Comparison of ENCODE assay signal across 14 cellular contexts in genomic region chr3:30370681-30371271, GRCh38.
DNase-seq lines count a peak whose midpoint lies in the region; ATAC-seq, FAIRE-seq and TF ChIP-seq lines count a peak whose summit lies in the region.
"Had no signal": no experiment of that assay in that cellular context is flagged by ENCODE, and none has a peak within 500 bp of the region (broad histone marks: within the 10 kb centered on the region; RNA-seq: fewer than 3 reads in every experiment).

No MANE protein-coding gene starts in this region.

- no peak for TF ChIP-seq POLR2A in H54 (IDR thresholded peaks at IDR 0.05; ENCODE audit: low read depth, low read length)

- no peak for ATAC-seq in activated naive CD4-positive, alpha-beta T cell treated with anti-CD3 and anti-CD28 coated beads, Interleukin-2, amount 50 U/mL, for 72 hours
- no peak for ATAC-seq in GM21737 (IDR thresholded peaks at IDR 0.05; ENCODE audit: unreplicated experiment)
- ATAC-seq in stimulated activated naive CD8-positive, alpha-beta T cell treated with anti-CD3 and anti-CD28 coated beads, Interleukin-15, Interleukin-2, amounts not matched to agents 100 U/mL and 50 U/mL, for 24 hours, result no peak
- ATAC-seq: GM12878 had no signal

- peaks cover 0 to 6% of the 10 kb centered on the region in 2 donors for H3K36me3 Mint-ChIP-seq in activated naive CD4-positive, alpha-beta T cell treated with anti-CD3 and anti-CD28 coated beads, Interleukin-2, amount 50 U/mL, for 72 hours

- no peak for TF ChIP-seq CTCF in hepatocyte (IDR thresholded peaks at IDR 0.05; ENCODE audit: poor library complexity)

- peaks cover 5 to 16% of the 10 kb centered on the region in 2 donors for H3K9me3 Mint-ChIP-seq in activated naive CD4-positive, alpha-beta T cell treated with anti-CD3 and anti-CD28 coated beads, Interleukin-2, amount 50 U/mL, for 72 hours

- peak overlapping the region; percentile 17 for H3K9ac ChIP-seq in skeletal muscle satellite cell (ENCODE audit: low read depth, low read length)

- H3K4me2 ChIP-seq in hepatocyte, result peak overlapping the region; percentile 22
- H3K4me2 ChIP-seq in skeletal muscle satellite cell (ENCODE audit: low read length), result peak overlapping the region; percentile 31

- H3K36me3 ChIP-seq in hepatocyte (replicated peaks; ENCODE audit: insufficient read depth, low read depth) (no peaks in the 10 kb centered on the region), skeletal muscle satellite cell (ENCODE audit: insufficient read depth, low read length) (no peaks in the 10 kb centered on the region)

- no peaks in the 10 kb centered on the region for H4K20me1 ChIP-seq in hepatocyte (ENCODE audit: insufficient read depth, poor library complexity, severe bottlenecking)

- H3K4me1 ChIP-seq in hepatocyte (ENCODE audit: insufficient read depth) (peaks cover 17% of the 10 kb centered on the region), skeletal muscle satellite cell (ENCODE audit: control insufficient read depth, insufficient read depth, low read length) (peaks cover 22% of the 10 kb centered on the region)

- no peak for DNase-seq in H54 (ENCODE audit: insufficient read length, low spot score)
- DNase-seq in amniotic epithelial cell (ENCODE audit: low read depth), result peak; percentile 46
- DNase-seq in hepatocyte (ENCODE audit: low spot score), result no peak
- DNase-seq in ecto neural progenitor cell (ENCODE audit: low spot score), result no peak
- no peak for DNase-seq in activated naive CD4-positive, alpha-beta T cell treated with anti-CD3 and anti-CD28 coated beads, Interleukin-2, amount 50 U/mL, for 72 hours (ENCODE audit: low spot score in 2 of 2)
- no peak for DNase-seq in stimulated activated naive CD8-positive, alpha-beta T cell treated with anti-CD3 and anti-CD28 coated beads, Interleukin-15, Interleukin-2, amounts not matched to agents 100 U/mL and 50 U/mL, for 24 hours
- DNase-seq: RPMI8226; stimulated activated CD4-positive, alpha-beta T cell treated with anti-CD3 and anti-CD28 coated beads, Interleukin-1b, Interleukin-23, amount 100 ng/mL, for 48 hours had no signal

- H2AFZ ChIP-seq in hepatocyte, result no peak overlapping the region

- H3K27me3 ChIP-seq in hepatocyte (no peaks in the 10 kb centered on the region), skeletal muscle satellite cell (ENCODE audit: control insufficient read depth, insufficient read depth, low read length) (no peaks in the 10 kb centered on the region)

- H3K9me2 ChIP-seq in hepatocyte (replicated peaks; ENCODE audit: insufficient read depth), result no peaks in the 10 kb centered on the region

- H3K4me3 ChIP-seq in hepatocyte, result no peak overlapping the region
- no peak overlapping the region for H3K4me3 ChIP-seq in skeletal muscle satellite cell (ENCODE audit: low read length)
- H3K4me3 ChIP-seq: GM12878 had no signal

- no peaks in the 10 kb centered on the region for H3K9me3 ChIP-seq in hepatocyte (ENCODE audit: low read depth)
- H3K9me3 ChIP-seq in skeletal muscle satellite cell (replicated peaks; ENCODE audit: low read length), result no peaks in the 10 kb centered on the region

- FAIRE-seq in H54 (lab: Jason Lieb, UNC), result peak; percentile 80
- FAIRE-seq: D721Med, GM12878, islet of Langerhans had no signal

- H3K79me2 ChIP-seq in hepatocyte, result no peaks in the 10 kb centered on the region

- H3K27ac ChIP-seq in hepatocyte, result peak overlapping the region; percentile 8

- no peak overlapping the region for H3K27ac Mint-ChIP-seq in activated naive CD4-positive, alpha-beta T cell treated with anti-CD3 and anti-CD28 coated beads, Interleukin-2, amount 50 U/mL, for 72 hours
- H3K27ac Mint-ChIP-seq: stimulated activated naive CD8-positive, alpha-beta T cell treated with anti-CD3 and anti-CD28 coated beads, Interleukin-15, Interleukin-2, amounts not matched to agents 100 ng/mL and 50 ng/mL, for 24 hours had no signal

- 22% methylated on average over 5 of the region's 5 CpGs for WGBS in hepatocyte (ENCODE audit: low lambda C conversion rate, missing lambda C conversion rate)
